ENCODE assay signal across 17 cellular contexts in genomic region chrX:49310371-49310770, GRCh38. TPM values are rescaled to one million over a fixed set of nuclear protein-coding genes. Genes with fewer than 3 reads are reported as not detected.
DNase-seq lines count a peak whose midpoint lies in the region; ATAC-seq and TF ChIP-seq lines count a peak whose summit lies in the region.
"Had no signal": no experiment of that assay in that cellular context is flagged by ENCODE, and none has a peak within 500 bp of the region (broad histone marks: within the 10 kb centered on the region; RNA-seq: fewer than 3 reads in every experiment).

No MANE protein-coding gene starts in this region.

- H3K4me3 ChIP-seq in adipocyte (ENCODE audit: low read length) (peak overlapping the region; percentile 75), stomach smooth muscle (ENCODE audit: low read length in 2 of 2) (peak overlapping the region; percentile 64 to 68)
- H3K4me3 ChIP-seq: lung had no signal

- intact Hi-C loops in activated CD4-positive, alpha-beta T cell treated with anti-CD3 and anti-CD28 coated beads for 36 hours (cut with DNase I, micrococcal nuclease), result no loop called here
- intact Hi-C loops in activated CD4-positive, alpha-beta T cell treated with anti-CD3 and anti-CD28 coated beads, Interleukin-2, amount 10 ng/mL, durations not matched to agents 24 days and 14 days (cut with micrococcal nuclease), result no loop called here
- intact Hi-C loops in posterior vena cava (cut with DNase I), result no loop called here

- no peak for ATAC-seq in activated CD4-positive, alpha-beta T cell treated with anti-CD3 and anti-CD28 coated beads for 36 hours
- no peak for ATAC-seq in GM21576 (IDR thresholded peaks at IDR 0.05; ENCODE audit: unreplicated experiment)

- no peak overlapping the region for H3K4me3 Mint-ChIP-seq in activated CD4-positive, alpha-beta T cell treated with anti-CD3 and anti-CD28 coated beads for 36 hours
- H3K4me3 Mint-ChIP-seq in activated CD4-positive, alpha-beta T cell treated with anti-CD3 and anti-CD28 coated beads, Interleukin-2, amount 10 ng/mL, durations not matched to agents 24 days and 14 days, result no peak overlapping the region
- H3K4me3 Mint-ChIP-seq in mesothelial cell of epicardium, result no peak overlapping the region

- peaks cover 20% of the 10 kb centered on the region for H3K4me1 Mint-ChIP-seq in activated CD4-positive, alpha-beta T cell treated with anti-CD3 and anti-CD28 coated beads for 36 hours
- peaks cover 16% of the 10 kb centered on the region for H3K4me1 Mint-ChIP-seq in activated CD4-positive, alpha-beta T cell treated with anti-CD3 and anti-CD28 coated beads, Interleukin-2, amount 10 ng/mL, durations not matched to agents 24 days and 14 days
- peaks cover 40% of the 10 kb centered on the region for H3K4me1 Mint-ChIP-seq in mesothelial cell of epicardium

- H3K36me3 Mint-ChIP-seq in activated CD4-positive, alpha-beta T cell treated with anti-CD3 and anti-CD28 coated beads for 36 hours (ENCODE audit: low read depth), result no peaks in the 10 kb centered on the region
- H3K36me3 Mint-ChIP-seq in activated CD4-positive, alpha-beta T cell treated with anti-CD3 and anti-CD28 coated beads, Interleukin-2, amount 10 ng/mL, durations not matched to agents 24 days and 14 days (ENCODE audit: low read depth), result no peaks in the 10 kb centered on the region
- H3K36me3 Mint-ChIP-seq in mesothelial cell of epicardium, result no peaks in the 10 kb centered on the region

- H3K9ac ChIP-seq in adipocyte (ENCODE audit: low read length) (no peak overlapping the region), stomach smooth muscle (ENCODE audit: low read length in 2 of 2) (peak overlapping the region in 1 of 2 donors; percentile 63)

- peaks cover 22% of the 10 kb centered on the region for H3K27me3 ChIP-seq in adipocyte (replicated peaks; ENCODE audit: control insufficient read depth, insufficient read depth, low read length)
- H3K27me3 ChIP-seq in stomach smooth muscle (ENCODE audit: control insufficient read depth in 1 of 2, insufficient read depth in 2 of 2, low read length in 2 of 2), result peaks cover 0 to 6% of the 10 kb centered on the region in 2 donors

- TF ChIP-seq CTCF in mesothelial cell of epicardium (IDR thresholded peaks at IDR 0.05; ENCODE audit: unreplicated experiment), result no peak

- H3K4me1 ChIP-seq in adipocyte (ENCODE audit: control insufficient read depth, insufficient read depth, low read length) (peaks cover 12% of the 10 kb centered on the region), stomach smooth muscle (ENCODE audit: control insufficient read depth, insufficient read depth, low read length) (peaks cover 7% of the 10 kb centered on the region)

- H3K27me3 Mint-ChIP-seq in activated CD4-positive, alpha-beta T cell treated with anti-CD3 and anti-CD28 coated beads for 36 hours, result no peaks in the 10 kb centered on the region
- H3K27me3 Mint-ChIP-seq in activated CD4-positive, alpha-beta T cell treated with anti-CD3 and anti-CD28 coated beads, Interleukin-2, amount 10 ng/mL, durations not matched to agents 24 days and 14 days, result peaks cover 5% of the 10 kb centered on the region
- no peaks in the 10 kb centered on the region for H3K27me3 Mint-ChIP-seq in mesothelial cell of epicardium (ENCODE audit: low read depth)

- DNase-seq in activated CD4-positive, alpha-beta T cell treated with anti-CD3 and anti-CD28 coated beads for 36 hours, result no peak
- no peak for DNase-seq in activated CD4-positive, alpha-beta T cell treated with anti-CD3 and anti-CD28 coated beads, Interleukin-2, amount 10 ng/mL, durations not matched to agents 24 days and 14 days
- DNase-seq in adipocyte (ENCODE audit: low read depth) (no peak), mesothelial cell of epicardium (ENCODE audit: low spot score in 2 of 2, unreplicated experiment in 2 of 2) (no peak), posterior vena cava (ENCODE audit: low spot score) (no peak), AG08396 (ENCODE audit: low spot score) (no peak)
- DNase-seq: 8988T, MM.1S, NCI-H2081 treated with DMSO at 0.1 percent for 48 hours, NCI-H748 treated with DMSO at 0.1 percent for 48 hours, pancreas, SW 1271 had no signal

- H3K27ac ChIP-seq in stomach smooth muscle (ENCODE audit: low read length), result no peak overlapping the region

- CTCF ChIA-PET in activated CD4-positive, alpha-beta T cell treated with anti-CD3 and anti-CD28 coated beads for 36 hours (lab: Charles Lee), result no interaction called here

- no peaks in the 10 kb centered on the region for H3K9me3 Mint-ChIP-seq in activated CD4-positive, alpha-beta T cell treated with anti-CD3 and anti-CD28 coated beads for 36 hours (ENCODE audit: low read depth)
- H3K9me3 Mint-ChIP-seq in activated CD4-positive, alpha-beta T cell treated with anti-CD3 and anti-CD28 coated beads, Interleukin-2, amount 10 ng/mL, durations not matched to agents 24 days and 14 days, result no peaks in the 10 kb centered on the region
- H3K9me3 Mint-ChIP-seq in mesothelial cell of epicardium, result peaks cover 18% of the 10 kb centered on the region

- POLR2A ChIA-PET in activated CD4-positive, alpha-beta T cell treated with anti-CD3 and anti-CD28 coated beads for 36 hours (lab: Charles Lee), result no interaction called here

- H3K36me3 ChIP-seq in adipocyte (ENCODE audit: control insufficient read depth, insufficient read depth, low read length, severe bottlenecking), result no peaks in the 10 kb centered on the region
- no peaks in the 10 kb centered on the region for H3K36me3 ChIP-seq in stomach smooth muscle (ENCODE audit: control insufficient read depth in 2 of 2, insufficient read depth in 2 of 2, low read length in 2 of 2)
- H3K36me3 ChIP-seq: pancreas had no signal

- H3K9me3 ChIP-seq in adipocyte (ENCODE audit: control insufficient read depth, low read length), result no peaks in the 10 kb centered on the region
- no peaks in the 10 kb centered on the region for H3K9me3 ChIP-seq in stomach smooth muscle (ENCODE audit: control insufficient read depth in 2 of 2, low read length in 2 of 2)
- H3K9me3 ChIP-seq: pancreas had no signal

- H3K27ac Mint-ChIP-seq in activated CD4-positive, alpha-beta T cell treated with anti-CD3 and anti-CD28 coated beads for 36 hours, result peak overlapping the region; percentile 95
- no peak overlapping the region for H3K27ac Mint-ChIP-seq in activated CD4-positive, alpha-beta T cell treated with anti-CD3 and anti-CD28 coated beads, Interleukin-2, amount 10 ng/mL, durations not matched to agents 24 days and 14 days
- H3K27ac Mint-ChIP-seq in mesothelial cell of epicardium, result peak overlapping the region; percentile 99

RNA-seq across cellular contexts. Expression of gene GAGE10, which starts 6.9 kb away (rescaled TPM):
- not detected for total RNA-seq in activated CD4-positive, alpha-beta T cell treated with anti-CD3 and anti-CD28 coated beads for 36 hours
- total RNA-seq in activated CD4-positive, alpha-beta T cell treated with anti-CD3 and anti-CD28 coated beads, Interleukin-2, amount 10 ng/mL, durations not matched to agents 24 days and 14 days, result not detected in 2 replicates
- not detected in 3 replicates for total RNA-seq in mesothelial cell of epicardium
- not detected for total RNA-seq in posterior vena cava
- total RNA-seq: HT1080, lung, pancreas, temporal lobe had no signal

RNA-seq across cellular contexts. Expression of gene GAGE12J, which starts 11.5 kb away (rescaled TPM):
- not detected for total RNA-seq in activated CD4-positive, alpha-beta T cell treated with anti-CD3 and anti-CD28 coated beads for 36 hours
- not detected in 2 replicates for total RNA-seq in activated CD4-positive, alpha-beta T cell treated with anti-CD3 and anti-CD28 coated beads, Interleukin-2, amount 10 ng/mL, durations not matched to agents 24 days and 14 days
- total RNA-seq in mesothelial cell of epicardium (not detected in 3 replicates), posterior vena cava (not detected)
- total RNA-seq: lung, pancreas, temporal lobe had no signal

RNA-seq across cellular contexts. Expression of gene GAGE13, which starts 21.0 kb away (rescaled TPM):
- total RNA-seq in activated CD4-positive, alpha-beta T cell treated with anti-CD3 and anti-CD28 coated beads for 36 hours, result not detected
- not detected in 2 replicates for total RNA-seq in activated CD4-positive, alpha-beta T cell treated with anti-CD3 and anti-CD28 coated beads, Interleukin-2, amount 10 ng/mL, durations not matched to agents 24 days and 14 days
- not detected in 3 replicates for total RNA-seq in mesothelial cell of epicardium
- total RNA-seq in posterior vena cava, result not detected
- total RNA-seq: HT1080, lung, pancreas, temporal lobe had no signal

RNA-seq across cellular contexts. Expression of gene PPP1R3F, which starts 40.8 kb away (rescaled TPM):
- total RNA-seq in activated CD4-positive, alpha-beta T cell treated with anti-CD3 and anti-CD28 coated beads for 36 hours, result 1 to 10 TPM; 4.4 to 4.7 TPM
- total RNA-seq in activated CD4-positive, alpha-beta T cell treated with anti-CD3 and anti-CD28 coated beads, Interleukin-2, amount 10 ng/mL, durations not matched to agents 24 days and 14 days, result 6.3 and 8.3 TPM in 2 replicates
- total RNA-seq in mesothelial cell of epicardium (8.9 to 11.4 TPM (median 9.6 TPM) in 3 replicates), posterior vena cava (1 to 10 TPM; 5.2 to 5.4 TPM)

RNA-seq across cellular contexts. Expression of gene FOXP3, which starts 45.9 kb away (rescaled TPM):
- total RNA-seq in activated CD4-positive, alpha-beta T cell treated with anti-CD3 and anti-CD28 coated beads for 36 hours, result 10 to 100 TPM; 17.9 to 20.0 TPM
- total RNA-seq in activated CD4-positive, alpha-beta T cell treated with anti-CD3 and anti-CD28 coated beads, Interleukin-2, amount 10 ng/mL, durations not matched to agents 24 days and 14 days, result 13.1 and 14.2 TPM in 2 replicates
- total RNA-seq in mesothelial cell of epicardium (0.27 to 0.34 TPM (median 0.32 TPM) in 3 replicates), posterior vena cava (under 1 TPM in 1 of 2 donors, not detected in 1; 0.10 TPM)
- total RNA-seq: HT1080 had no signal
